Comparison of ENCODE assay signal across 25 cellular contexts in genomic region chr10:95872158-95872711, GRCh38. TPM values are rescaled to one million over a fixed set of nuclear protein-coding genes. Genes with fewer than 3 reads are reported as not detected.
"Had no signal": no experiment of that assay in that cellular context is flagged by ENCODE, and none has a peak within 500 bp of the region (broad histone marks: within the 10 kb centered on the region; RNA-seq: fewer than 3 reads in every experiment).

No MANE protein-coding gene starts in this region.

- H3K9me3 Mint-ChIP-seq: activated T-cell treated with anti-CD3 and anti-CD28 coated beads, Interleukin-2, amount 50 U/mL, for 24 hours; activated T-cell treated with anti-CD3 and anti-CD28 coated beads, Interleukin-2, amount 50 U/mL, for 72 hours; central memory CD8-positive, alpha-beta T cell had no signal

- ATAC-seq: activated naive CD4-positive, alpha-beta T cell treated with anti-CD3 and anti-CD28 coated beads, Interleukin-2, amount 50 U/mL, for 72 hours; activated T-cell treated with anti-CD3 and anti-CD28 coated beads, Interleukin-2, amount 50 U/mL, for 72 hours; foreskin keratinocyte; gastrocnemius medialis had no signal

- DNase-seq: activated CD4-positive, alpha-beta memory T cell treated with anti-CD3 and anti-CD28 coated beads, Interleukin-2, amount 10 ng/mL, durations not matched to agents 7 days and 5 days; activated CD4-positive, alpha-beta T cell treated with anti-CD3 and anti-CD28 coated beads for 1 hour; activated CD4-positive, alpha-beta T cell treated with anti-CD3 and anti-CD28 coated beads for 4 hours; activated CD4-positive, alpha-beta T cell treated with anti-CD3 and anti-CD28 coated beads, Interleukin-2, amount 10 ng/mL, durations not matched to agents 7 days and 5 days; activated CD4-positive, alpha-beta T cell treated with anti-CD3 and anti-CD28 coated beads, Interleukin-2, amount 50 U/mL, for 4 hours; activated CD8-positive, alpha-beta memory T cell treated with anti-CD3 and anti-CD28 coated beads, Interleukin-2, amount 50 U/mL, for 48 hours; activated gamma-delta T cell; activated naive CD4-positive, alpha-beta T cell; activated naive CD4-positive, alpha-beta T cell treated with anti-CD3 and anti-CD28 coated beads, Interleukin-2, amount 10 ng/mL, durations not matched to agents 7 days and 5 days; activated naive CD8-positive, alpha-beta T cell treated with anti-CD3 and anti-CD28 coated beads, Interleukin-2, amount 10 ng/mL, durations not matched to agents 7 days and 5 days; activated T-cell treated with anti-CD3 and anti-CD28 coated beads for 4 hours; activated T-cell treated with anti-CD3 and anti-CD28 coated beads, Interleukin-2, amount 50 U/mL, for 24 hours; activated T-cell treated with anti-CD3 and anti-CD28 coated beads, Interleukin-2, amount 50 U/mL, for 72 hours; dorsolateral prefrontal cortex; effector memory CD4-positive, alpha-beta T cell; endodermal cell; erythroblast; foreskin keratinocyte; gastrocnemius medialis; glutamatergic neuron; T-helper 2 cell had no signal

- H3K4me1 Mint-ChIP-seq: brain; central memory CD8-positive, alpha-beta T cell; endodermal cell had no signal

- H3K27ac Mint-ChIP-seq: activated CD4-positive, alpha-beta memory T cell treated with anti-CD3 and anti-CD28 coated beads, Interleukin-2, amount 10 ng/mL, durations not matched to agents 7 days and 5 days; activated CD4-positive, alpha-beta T cell treated with anti-CD3 and anti-CD28 coated beads, Interleukin-2, amount 10 ng/mL, durations not matched to agents 7 days and 5 days; activated naive CD4-positive, alpha-beta T cell treated with anti-CD3 and anti-CD28 coated beads, Interleukin-2, amount 10 ng/mL, durations not matched to agents 7 days and 5 days; activated naive CD4-positive, alpha-beta T cell treated with anti-CD3 and anti-CD28 coated beads, Interleukin-2, amount 50 U/mL, for 72 hours; activated naive CD8-positive, alpha-beta T cell treated with anti-CD3 and anti-CD28 coated beads, Interleukin-2, amount 10 ng/mL, durations not matched to agents 7 days and 5 days; activated T-cell treated with anti-CD3 and anti-CD28 coated beads, Interleukin-2, amount 50 U/mL, for 24 hours; activated T-cell treated with anti-CD3 and anti-CD28 coated beads, Interleukin-2, amount 50 U/mL, for 72 hours; brain; dendritic cell treated with granulocyte-macrophage colony-stimulating factor and Interleukin-4, amounts not matched to agents 40 ng/mL and 50 ng/mL, for 4 days; endodermal cell had no signal

- H3K4me3 Mint-ChIP-seq: activated CD4-positive, alpha-beta memory T cell treated with anti-CD3 and anti-CD28 coated beads, Interleukin-2, amount 10 ng/mL, durations not matched to agents 7 days and 5 days; activated CD4-positive, alpha-beta T cell treated with anti-CD3 and anti-CD28 coated beads, Interleukin-2, amount 10 ng/mL, durations not matched to agents 7 days and 5 days; activated naive CD4-positive, alpha-beta T cell treated with anti-CD3 and anti-CD28 coated beads, Interleukin-2, amount 10 ng/mL, durations not matched to agents 7 days and 5 days; activated naive CD8-positive, alpha-beta T cell treated with anti-CD3 and anti-CD28 coated beads, Interleukin-2, amount 10 ng/mL, durations not matched to agents 7 days and 5 days; activated T-cell treated with anti-CD3 and anti-CD28 coated beads, Interleukin-2, amount 50 U/mL, for 24 hours; activated T-cell treated with anti-CD3 and anti-CD28 coated beads, Interleukin-2, amount 50 U/mL, for 72 hours; brain; central memory CD8-positive, alpha-beta T cell; dendritic cell treated with granulocyte-macrophage colony-stimulating factor and Interleukin-4, amounts not matched to agents 40 ng/mL and 50 ng/mL, for 4 days; endodermal cell had no signal

- H3K27me3 Mint-ChIP-seq: activated CD4-positive, alpha-beta memory T cell treated with anti-CD3 and anti-CD28 coated beads, Interleukin-2, amount 10 ng/mL, durations not matched to agents 7 days and 5 days; activated CD4-positive, alpha-beta T cell treated with anti-CD3 and anti-CD28 coated beads, Interleukin-2, amount 10 ng/mL, durations not matched to agents 7 days and 5 days; activated naive CD4-positive, alpha-beta T cell treated with anti-CD3 and anti-CD28 coated beads, Interleukin-2, amount 10 ng/mL, durations not matched to agents 7 days and 5 days; activated naive CD8-positive, alpha-beta T cell treated with anti-CD3 and anti-CD28 coated beads, Interleukin-2, amount 10 ng/mL, durations not matched to agents 7 days and 5 days; activated T-cell treated with anti-CD3 and anti-CD28 coated beads, Interleukin-2, amount 50 U/mL, for 24 hours; brain; central memory CD8-positive, alpha-beta T cell; dendritic cell treated with granulocyte-macrophage colony-stimulating factor and Interleukin-4, amounts not matched to agents 40 ng/mL and 50 ng/mL, for 4 days had no signal

RNA-seq across cellular contexts. Expression of gene CC2D2B, which starts 35.5 kb away (rescaled TPM):
- total RNA-seq: activated CD4-positive, alpha-beta T cell treated with anti-CD3 and anti-CD28 coated beads, Interleukin-2, amount 10 ng/mL, durations not matched to agents 7 days and 5 days; activated naive CD4-positive, alpha-beta T cell treated with anti-CD3 and anti-CD28 coated beads, Interleukin-2, amount 50 U/mL, for 72 hours; foreskin keratinocyte had no signal
